9 cellular contexts compared by ENCODE assay signal in the genomic region with DNA sequence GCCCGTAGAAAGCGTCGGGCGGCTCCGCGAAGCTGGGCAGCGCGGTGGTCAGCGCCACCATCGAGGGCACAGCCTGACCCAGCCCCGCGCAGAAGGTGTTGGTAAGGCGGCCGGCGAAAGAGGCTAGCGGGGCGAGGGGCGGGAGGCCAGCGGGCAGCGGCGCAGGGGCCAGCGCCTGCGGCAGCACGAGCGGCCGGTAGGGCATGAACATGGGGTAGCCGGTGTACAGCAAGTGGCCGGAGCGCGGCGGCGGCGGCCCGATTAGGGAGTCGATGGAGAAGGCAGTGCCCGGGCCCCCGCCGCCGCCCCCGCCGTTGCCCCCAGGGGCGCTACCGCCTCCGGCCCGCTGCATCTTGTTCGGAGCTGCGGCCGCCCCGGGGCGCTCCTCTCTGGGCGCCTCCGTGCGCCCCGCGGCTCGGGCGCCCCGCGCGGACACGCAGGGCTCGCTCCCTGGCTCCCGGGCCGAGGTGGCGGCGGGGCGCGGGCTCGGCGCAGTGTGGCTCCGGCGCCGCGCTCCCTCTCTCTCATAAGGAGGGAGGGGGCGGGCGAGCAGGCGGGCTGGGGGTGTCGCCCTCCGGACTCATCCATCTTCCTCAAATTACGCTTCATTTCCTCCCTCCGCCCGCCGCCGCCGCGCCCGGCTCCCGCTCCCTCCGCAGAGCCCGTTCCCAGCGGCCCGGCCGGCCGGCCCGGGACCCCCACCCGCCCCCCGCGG. TPM values are rescaled to one million over a fixed set of nuclear protein-coding genes. Genes with fewer than 3 reads are reported as not detected.
DNase-seq lines count a peak whose midpoint lies in the region; ATAC-seq and TF ChIP-seq lines count a peak whose summit lies in the region.
"Had no signal": no experiment of that assay in that cellular context is flagged by ENCODE, and none has a peak within 500 bp of the region (broad histone marks: within the 10 kb centered on the region; RNA-seq: fewer than 3 reads in every experiment).

A gene (minus strand): TSS at position 498 of the 715 bp plus-strand sequence. CDS start 146 bp downstream, at position 352.

- no peaks in the 10 kb centered on the region for H3K9me3 ChIP-seq in OCI-LY1 (ENCODE audit: low read length)
- no peaks in the 10 kb centered on the region for H3K9me3 ChIP-seq in mononuclear cell (ENCODE audit: low read depth, low read length)

- peak within 1 kb of the TSS; percentile 13; the same call in 1 of the 2 replicates for H3K4me2 ChIP-seq in OCI-LY1 (ENCODE audit: low read length)

- no peaks in the 10 kb centered on the region for H3K4me1 ChIP-seq in OCI-LY1 (ENCODE audit: insufficient read depth, low read length, severe bottlenecking)
- H3K4me1 ChIP-seq in mononuclear cell (ENCODE audit: insufficient read depth, low read length) = peaks cover 16% of the 10 kb centered on the region

- no peaks in the 10 kb centered on the region for H3K9me2 ChIP-seq in OCI-LY1 (ENCODE audit: low read depth, low read length)

- H3K27ac ChIP-seq in OCI-LY1 (ENCODE audit: low read depth, low read length, poor library complexity, severe bottlenecking) (no peak within 1 kb of the TSS), dorsolateral prefrontal cortex (no peak within 1 kb of the TSS)

- no peaks in the 10 kb centered on the region for H3K36me3 ChIP-seq in OCI-LY1 (ENCODE audit: insufficient read depth, low read length)

- H3K27me3 ChIP-seq in OCI-LY1 (ENCODE audit: insufficient read depth, low read length) (peaks cover 9% of the 10 kb centered on the region), dorsolateral prefrontal cortex (peaks cover 0 to 54% (median 22%) of the 10 kb centered on the region in 45 donors), mononuclear cell (ENCODE audit: insufficient read depth, low read length) (peaks cover 70% of the 10 kb centered on the region)

- ATAC-seq in GM21723 (IDR thresholded peaks at IDR 0.05; ENCODE audit: unreplicated experiment) (no peak), GM18909 (IDR thresholded peaks at IDR 0.05; ENCODE audit: poor library complexity, unreplicated experiment) (no peak)

- TF ChIP-seq CTCF in OCI-LY1 (IDR thresholded peaks at IDR 0.05; ENCODE audit: low read length) = no peak
- TF ChIP-seq CTCF in dorsolateral prefrontal cortex (IDR thresholded peaks at IDR 0.05 in 54 of 56, conservative IDR thresholded peaks at IDR 0.05 in 2 of 56; ENCODE audit: low read depth in 1 of 56, partially characterized antibody in 56 of 56) = peak in 8 of 56 donors; percentile 6 to 20 (median 12)

- no peak within 1 kb of the TSS for H2AFZ ChIP-seq in OCI-LY1 (ENCODE audit: low read length)

- no peak within 1 kb of the TSS for H3K9ac ChIP-seq in OCI-LY1 (ENCODE audit: low read length)

- intact Hi-C loops in dorsolateral prefrontal cortex (cut with DNase I) = no loop called here

- H4K20me1 ChIP-seq in OCI-LY1 (ENCODE audit: insufficient read depth, low read length) = no peaks in the 10 kb centered on the region

- DNase-seq in ELR (ENCODE audit: low read depth) (peak; percentile 25), dorsolateral prefrontal cortex (no peak), SW 1271 (lab: John Stamatoyannopoulos, UW) (no peak), NOMO-1 treated with DMSO at 0.1 percent for 48 hours (lab: John Stamatoyannopoulos, UW; ENCODE audit: unreplicated experiment) (no peak)

- no peaks in the 10 kb centered on the region for H3K79me2 ChIP-seq in OCI-LY1 (ENCODE audit: insufficient read depth, low read length)

- H3F3A ChIP-seq in OCI-LY1 (ENCODE audit: insufficient read depth, low read length) = no peaks in the 10 kb centered on the region

- H3K4me3 ChIP-seq in OCI-LY1 (ENCODE audit: low read depth, low read length, poor library complexity, severe bottlenecking) = peak within 1 kb of the TSS; percentile 30
- H3K4me3 ChIP-seq in dorsolateral prefrontal cortex = peak within 1 kb of the TSS; percentile 22 to 72 (median 53)
- H3K4me3 ChIP-seq in mononuclear cell (ENCODE audit: low read length) = peak within 1 kb of the TSS; percentile 3

RNA-seq across cellular contexts. Expression of the gene that starts here (rescaled TPM):
- under 1 TPM in 2 of 120 experiments, not detected in 118; 0.44 to 0.46 TPM for total RNA-seq in dorsolateral prefrontal cortex
- total RNA-seq in mononuclear cell = not detected
- total RNA-seq: HT1080 had no signal

Comparison
In these comparisons a context has a peak if more than half of its experiments do, and no peak if none do; other contexts are left out.
1. H3K4me3 ChIP-seq: peak in every context shown above with its lines; median percentile 53 in dorsolateral prefrontal cortex; 30 in OCI-LY1; 3 in mononuclear cell.